ENCODE assay signal across 9 cellular contexts in genomic region chr7:91731962-91732361, GRCh38.
"Had no signal": no experiment of that assay in that cellular context is flagged by ENCODE, and none has a peak within 500 bp of the region (broad histone marks: within the 10 kb centered on the region; RNA-seq: fewer than 3 reads in every experiment).

No MANE protein-coding gene starts in this region.

- H3K4me3 Mint-ChIP-seq: GM23338, H9, HFFc6 had no signal

- H3K4me1 ChIP-seq: HAP-1 had no signal

- H3K27ac Mint-ChIP-seq: GM23338, H9, HFFc6 had no signal

- DNase-seq: GM23248, GOT3, H7, H9, HCEC 1CT, HFFc6 had no signal

- H3K27ac ChIP-seq: GM23248 had no signal

- H3K36me3 ChIP-seq: HAP-1 had no signal

- ATAC-seq: GM23338, HCT116 had no signal

- H3K4me3 ChIP-seq: GM23248, GM23338, HAP-1 had no signal

- H3K9me3 ChIP-seq: HAP-1 had no signal

- H3K4me1 Mint-ChIP-seq: GM23338, H9 had no signal

- H3K9me3 Mint-ChIP-seq: HFFc6 had no signal
